Comparison of ENCODE assay signal across 12 cellular contexts in genomic region chr3:186254676-186255665, GRCh38.
A peak's percentile ranks its signal among the peaks of the same experiment; 100 is the strongest.
DNase-seq lines count a peak whose midpoint lies in the region; ATAC-seq and TF ChIP-seq lines count a peak whose summit lies in the region.
"Had no signal": no experiment of that assay in that cellular context is flagged by ENCODE, and none has a peak within 500 bp of the region (broad histone marks: within the 10 kb centered on the region; RNA-seq: fewer than 3 reads in every experiment).

No MANE protein-coding gene starts in this region.

- intact Hi-C loops in ovary (cut with DNase I), result loop anchor here (5.0 to 10.0 kb wide), 3 partner anchors 270 to 290 kb away; partner anchors contain the start of gene CRYGS (in 1 of the 4)

- no peaks in the 10 kb centered on the region for H3K9me3 ChIP-seq in ovary
- H3K9me3 ChIP-seq: A549 had no signal

- no peak for TF ChIP-seq EP300 in ovary (IDR thresholded peaks at IDR 0.05)

- no peak overlapping the region for H3K27ac ChIP-seq in ovary
- H3K27ac ChIP-seq: A549, epithelial cell of prostate had no signal

- TF ChIP-seq CTCF in ovary (IDR thresholded peaks at IDR 0.05), result no peak

- 74 to 77% (median 74%) methylated on average over 17 of the region's 17 CpGs for WGBS in ovary, 3 donors

- H3K4me3 ChIP-seq in ovary, result no peak overlapping the region
- H3K4me3 ChIP-seq: A549, skin epidermis had no signal

- H3K36me3 ChIP-seq in ovary, result no peaks in the 10 kb centered on the region

- DNase-seq in activated CD4-positive, CD25-positive, alpha-beta regulatory T cell treated with anti-CD3 and anti-CD28 coated beads, Interleukin-2, amount 50 U/mL, for 72 hours, result no peak
- peak; percentile 44 for DNase-seq in SKM-1 (lab: John Stamatoyannopoulos, UW; ENCODE audit: unreplicated experiment)
- peak in 39 of 56 donors; percentile 8 to 84 (median 37) for DNase-seq in nucleus accumbens (lab: John Stamatoyannopoulos, UW)
- DNase-seq in NCI-H82 (lab: John Stamatoyannopoulos, UW), result no peak
- no peak for DNase-seq in ovary
- DNase-seq in stimulated activated naive CD4-positive, alpha-beta T cell treated with Interleukin-2 at 50 U/mL for 16 hours (lab: John Stamatoyannopoulos, UW), result no peak

- no peaks in the 10 kb centered on the region for H3K4me1 ChIP-seq in ovary (ENCODE audit: insufficient read depth)
- H3K4me1 ChIP-seq: A549 had no signal

- no peak for TF ChIP-seq POLR2A in ovary (IDR thresholded peaks at IDR 0.05)

- H3K27me3 ChIP-seq in ovary, result no peaks in the 10 kb centered on the region

- ATAC-seq in activated CD4-positive, CD25-positive, alpha-beta regulatory T cell treated with anti-CD3 and anti-CD28 coated beads, Interleukin-2, amount 50 U/mL, for 24 hours, result peak; percentile 8 to 29
- peak; percentile 65 for ATAC-seq in HG02938 (IDR thresholded peaks at IDR 0.05; ENCODE audit: unreplicated experiment)
- ATAC-seq: A549, Panc1 had no signal

Comparison
In these comparisons a context has a peak if more than half of its experiments do, and no peak if none do; other contexts are left out.
1. DNase-seq: peak in SKM-1 (single experiment) and nucleus accumbens (39 of 56); none in activated CD4-positive, CD25-positive, alpha-beta regulatory T cell treated with anti-CD3 and anti-CD28 coated beads, Interleukin-2, amount 50 U/mL, for 72 hours (single experiment), NCI-H82 (single experiment), ovary (0 of 5) and stimulated activated naive CD4-positive, alpha-beta T cell treated with Interleukin-2 at 50 U/mL for 16 hours (single experiment).